8 cellular contexts compared by ENCODE assay signal in genomic region chr9:134324359-134325095, GRCh38. TPM values are rescaled to one million over a fixed set of nuclear protein-coding genes. Genes with fewer than 3 reads are reported as not detected.
DNase-seq lines count a peak whose midpoint lies in the region.

No MANE protein-coding gene starts in this region.

- no peaks in the 10 kb centered on the region for H3K9me3 ChIP-seq in adipocyte (ENCODE audit: control insufficient read depth, low read length)

- H3K36me3 ChIP-seq in adipocyte (ENCODE audit: control insufficient read depth, insufficient read depth, low read length, severe bottlenecking) = no peaks in the 10 kb centered on the region

- no peaks in the 10 kb centered on the region for H3K27me3 ChIP-seq in adipocyte (replicated peaks; ENCODE audit: control insufficient read depth, insufficient read depth, low read length)

- peaks cover 29% of the 10 kb centered on the region for H3K4me1 ChIP-seq in adipocyte (ENCODE audit: control insufficient read depth, insufficient read depth, low read length)

- DNase-seq in SIG-M5 treated with dmso at 0.1 percent for 504 hours (lab: John Stamatoyannopoulos, UW; ENCODE audit: unreplicated experiment) = peak; percentile 41
- DNase-seq in SIG-M5 (lab: John Stamatoyannopoulos, UW) = no peak
- no peak for DNase-seq in adipocyte (ENCODE audit: low read depth)
- DNase-seq in kidney tubule cell (ENCODE audit: low spot score) = peak; percentile 39
- no peak for DNase-seq in dedifferentiated amniotic fluid mesenchymal stem cell (ENCODE audit: extremely low spot score)
- no peak for DNase-seq in HT-29 (ENCODE audit: low spot score)
- no peak for DNase-seq in stimulated activated CD4-positive, alpha-beta T cell treated with anti-CD3 and anti-CD28 coated beads, Interleukin-12 subunit alpha, Interleukin-12 subunit beta, amount 100 ng/mL, for 4 hours

- H3K27ac ChIP-seq in temporal lobe (ENCODE audit: low read depth, low read length) = peak overlapping the region; percentile 84

- peak overlapping the region; percentile 98 for H3K9ac ChIP-seq in adipocyte (ENCODE audit: low read length)

- peak overlapping the region; percentile 89 for H3K4me3 ChIP-seq in adipocyte (ENCODE audit: low read length)

RNA-seq across cellular contexts. Expression of gene RXRA, which starts 1.7 kb away (rescaled TPM):
- 5.4 TPM for total RNA-seq in temporal lobe
- total RNA-seq in HT-29 (2014; rRNA removed; shearing (Covaris generic)) = 63.4 and 74.4 TPM in 2 replicates

Comparison
In these comparisons a context has a peak if more than half of its experiments do, and no peak if none do; other contexts are left out.
1. DNase-seq: peak in SIG-M5 treated with dmso at 0.1 percent for 504 hours (single experiment) and kidney tubule cell (single experiment); none in SIG-M5 (single experiment), adipocyte (single experiment), dedifferentiated amniotic fluid mesenchymal stem cell (single experiment), HT-29 (single experiment) and stimulated activated CD4-positive, alpha-beta T cell treated with anti-CD3 and anti-CD28 coated beads, Interleukin-12 subunit alpha, Interleukin-12 subunit beta, amount 100 ng/mL, for 4 hours (single experiment).
2. RNA of gene RXRA, which starts 1.7 kb away (total RNA-seq): 63.4 to 74.4 TPM in HT-29; 5.4 TPM in temporal lobe (single experiment); every median in the first group is over 10 times any median in the second.